24 cellular contexts compared by ENCODE assay signal in genomic region chr13:98990701-98991100, GRCh38.
"Had no signal": no experiment of that assay in that cellular context is flagged by ENCODE, and none has a peak within 500 bp of the region (broad histone marks: within the 10 kb centered on the region; RNA-seq: fewer than 3 reads in every experiment).

No MANE protein-coding gene starts in this region.

- H3K9me3 ChIP-seq: body of pancreas, left ventricle myocardium inferior, mucosa of descending colon, tibial artery, uterus had no signal

- H3K36me3 ChIP-seq: left ventricle myocardium inferior, tibial artery, uterus had no signal

- H3K36me3 Mint-ChIP-seq: memory B cell had no signal

- H3K27me3 ChIP-seq: body of pancreas, dorsolateral prefrontal cortex, tibial artery, uterus had no signal

- FAIRE-seq: colon had no signal

- ATAC-seq: activated CD4-positive, CD25-positive, alpha-beta regulatory T cell treated with anti-CD3 and anti-CD28 coated beads, Interleukin-2, amount 50 U/mL, for 24 hours; body of pancreas; mucosa of descending colon had no signal

- H3K27ac Mint-ChIP-seq: activated naive CD8-positive, alpha-beta T cell; memory B cell; naive B cell had no signal

- H3K27me3 Mint-ChIP-seq: activated naive CD8-positive, alpha-beta T cell; memory B cell had no signal

- H3K4me1 ChIP-seq: parathyroid adenoma, uterus had no signal

- H3K9me3 Mint-ChIP-seq: memory B cell, naive B cell had no signal

- DNase-seq: activated CD4-positive, alpha-beta T cell treated with anti-CD3 and anti-CD28 coated beads, Interleukin-2, amount 50 U/mL, for 1 hour; activated CD8-positive, alpha-beta memory T cell treated with anti-CD3 and anti-CD28 coated beads for 24 hours; activated CD8-positive, alpha-beta memory T cell treated with anti-CD3 and anti-CD28 coated beads, Interleukin-2, amount 50 U/mL, for 48 hours; activated gamma-delta T cell treated with Interleukin-2 at 50 U/mL for 16 hours; amniotic stem cell; body of pancreas; caudate nucleus; dorsolateral prefrontal cortex; foreskin melanocyte; hypothalamus; islet precursor cell; left ventricle myocardium inferior; mucosa of descending colon; naive B cell; stimulated activated naive CD4-positive, alpha-beta T cell; T1000; tibial artery; uterus had no signal

- H3K27ac ChIP-seq: body of pancreas, dorsolateral prefrontal cortex, epithelial cell of prostate, left ventricle myocardium inferior, parathyroid adenoma, tibial artery, uterus had no signal

- H3K4me3 Mint-ChIP-seq: activated naive CD8-positive, alpha-beta T cell; memory B cell; naive B cell had no signal

- H2AFZ ChIP-seq: parathyroid adenoma had no signal

- H3K4me3 ChIP-seq: body of pancreas, dorsolateral prefrontal cortex, left ventricle myocardium inferior, mucosa of descending colon, tibial artery, uterus had no signal
